ENCODE assay signal across 22 cellular contexts in the genomic region with DNA sequence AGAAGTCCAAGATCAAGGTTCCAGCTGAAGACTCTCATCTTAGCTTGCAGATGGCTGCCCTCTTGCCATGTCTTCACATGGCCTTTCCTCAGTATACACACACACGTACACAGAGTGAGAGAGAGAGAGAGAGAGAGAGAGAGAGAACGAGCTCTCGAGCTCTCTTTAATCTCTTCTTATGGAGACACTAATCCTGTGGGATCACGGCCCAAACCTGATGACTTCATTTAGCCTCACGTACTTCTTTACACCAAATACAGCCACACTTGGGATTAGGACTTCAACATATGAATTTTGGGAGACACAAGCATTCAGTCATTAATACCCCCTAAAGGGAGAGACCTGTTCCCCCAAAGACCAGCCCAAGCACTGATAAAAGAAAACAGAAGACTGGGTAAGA. TPM values are rescaled to one million over a fixed set of nuclear protein-coding genes. Genes with fewer than 3 reads are reported as not detected.
DNase-seq lines count a peak whose midpoint lies in the region; FAIRE-seq and TF ChIP-seq lines count a peak whose summit lies in the region.
"Had no signal": no experiment of that assay in that cellular context is flagged by ENCODE, and none has a peak within 500 bp of the region (broad histone marks: within the 10 kb centered on the region; RNA-seq: fewer than 3 reads in every experiment).

No MANE protein-coding gene starts in this region.

- H3K27ac Mint-ChIP-seq in type B pancreatic cell: no peak overlapping the region
- H3K27ac Mint-ChIP-seq: CD4-positive, alpha-beta T cell; CD8-positive, alpha-beta memory T cell; GM23338; H9; HFFc6 had no signal

- no peak for FAIRE-seq in GM12891 (lab: Jason Lieb, UNC)
- FAIRE-seq: A204.1, GM12892 had no signal

- H3K4me3 Mint-ChIP-seq in type B pancreatic cell: no peak overlapping the region
- H3K4me3 Mint-ChIP-seq: CD14-positive monocyte; CD4-positive, alpha-beta T cell; CD8-positive, alpha-beta memory T cell; GM23338; H9; HFFc6 had no signal

- H3K9me3 Mint-ChIP-seq in type B pancreatic cell: no peaks in the 10 kb centered on the region
- H3K9me3 Mint-ChIP-seq: CD4-positive, alpha-beta T cell; CD8-positive, alpha-beta memory T cell; GM23338; H9 had no signal

- no peak overlapping the region for H3K4me3 ChIP-seq in retinal pigment epithelial cell (ENCODE audit: low read length)
- H3K4me3 ChIP-seq: BLaER1 treated with 17β-estradiol and CSF1 and Interleukin-3, amounts not matched to agents 10 nM and 100 nM; GM23338 had no signal

- TF ChIP-seq POLR2A in GM12891 (IDR thresholded peaks at IDR 0.05; ENCODE audit: low read depth, low read length): no peak

- H3K36me3 Mint-ChIP-seq in type B pancreatic cell: no peaks in the 10 kb centered on the region

- no peaks in the 10 kb centered on the region for H3K27me3 Mint-ChIP-seq in type B pancreatic cell
- H3K27me3 Mint-ChIP-seq: CD4-positive, alpha-beta T cell; CD8-positive, alpha-beta memory T cell had no signal

- TF ChIP-seq CTCF in retinal pigment epithelial cell (conservative IDR thresholded peaks at IDR 0.05; ENCODE audit: low read depth, low read length) (no peak), type B pancreatic cell (conservative IDR thresholded peaks at IDR 0.05) (no peak)

- DNase-seq in D341Med (ENCODE audit: low spot score): peak; percentile 50
- DNase-seq in NCI-H524 (lab: John Stamatoyannopoulos, UW): peak; percentile 29 to 72
- peak; percentile 62 for DNase-seq in NCI-H82 treated with DMSO at 0.1 percent for 48 hours (lab: John Stamatoyannopoulos, UW; ENCODE audit: unreplicated experiment)
- DNase-seq in retinal pigment epithelial cell (ENCODE audit: low read depth): peak; percentile 67
- DNase-seq in GM12891 (ENCODE audit: insufficient read length, low spot score): no peak
- DNase-seq in type B pancreatic cell (ENCODE audit: extremely low spot score, unreplicated experiment): no peak
- DNase-seq in globus pallidus (ENCODE audit: low spot score): no peak
- DNase-seq: BE2C; Calu3; CD4-positive, alpha-beta T cell; CD8-positive, alpha-beta memory T cell; COR-L47; DMS 273 treated with DMSO at 0.1 percent for 48 hours; DMS79; GF-D8; H9; HFFc6 had no signal

- H3K4me1 Mint-ChIP-seq in type B pancreatic cell (ENCODE audit: unreplicated experiment): peaks cover 67% of the 10 kb centered on the region

TF ChIP-seq in GM12891, 5 proteins besides CTCF, POLR2A, EP300 and RAD21:
- no peak for TF ChIP-seq TAF1 (IDR thresholded peaks at IDR 0.05; ENCODE audit: low read depth, low read length)
- TF ChIP-seq POLR2AphosphoS5 (IDR thresholded peaks at IDR 0.05; ENCODE audit: low read depth, low read length): no peak
- TF ChIP-seq PAX5 (IDR thresholded peaks at IDR 0.05; ENCODE audit: insufficient read depth, low read length, severe bottlenecking): no peak
- no peak for TF ChIP-seq POU2F2 (IDR thresholded peaks at IDR 0.05; ENCODE audit: low read depth, low read length)

RNA-seq across cellular contexts. Expression of gene SIL1, which starts 42.8 kb away (rescaled TPM):
- 30.3 TPM for polyA plus RNA-seq in GM12891 (2012; ENCODE audit: low read depth, missing spikeins)
- total RNA-seq in type B pancreatic cell (ENCODE audit: low replicate concordance): 40.9 and 63.0 TPM in 2 replicates

Comparison
In these comparisons a context has a peak if more than half of its experiments do, and no peak if none do; other contexts are left out.
1. DNase-seq: peak in D341Med (single experiment), NCI-H524 (2 of 2), NCI-H82 treated with DMSO at 0.1 percent for 48 hours (single experiment) and retinal pigment epithelial cell (single experiment); none in GM12891 (single experiment), type B pancreatic cell (single experiment) and globus pallidus (single experiment).